15 cellular contexts compared by ENCODE assay signal in genomic region chr15:40991355-40991754, GRCh38. TPM values are rescaled to one million over a fixed set of nuclear protein-coding genes. Genes with fewer than 3 reads are reported as not detected.
A peak's percentile ranks its signal among the peaks of the same experiment; 100 is the strongest.
DNase-seq lines count a peak whose midpoint lies in the region; TF ChIP-seq lines count a peak whose summit lies in the region.
"Had no signal": no experiment of that assay in that cellular context is flagged by ENCODE, and none has a peak within 500 bp of the region (broad histone marks: within the 10 kb centered on the region; RNA-seq: fewer than 3 reads in every experiment).

No MANE protein-coding gene starts in this region.

- no peak for DNase-seq in activated naive CD4-positive, alpha-beta T cell (lab: John Stamatoyannopoulos, UW)
- peak; percentile 18 for DNase-seq in NCI-H1048 (lab: John Stamatoyannopoulos, UW)
- DNase-seq in retinal pigment epithelial cell (ENCODE audit: low read depth): peak; percentile 19
- no peak for DNase-seq in central memory CD4-positive, alpha-beta T cell
- DNase-seq in NCI-H524 treated with DMSO at 0.1 percent for 48 hours (lab: John Stamatoyannopoulos, UW): no peak
- no peak for DNase-seq in activated gamma-delta T cell treated with Interleukin-2 at 50 U/mL for 16 hours
- DNase-seq: AML-193; CD4-positive, CD25-positive, alpha-beta regulatory T cell; GF-D8; NCI-H1092 treated with DMSO at 0.1 percent for 48 hours; NCI-H1694 treated with DMSO at 0.1 percent for 48 hours; NCI-H748 treated with DMSO at 0.1 percent for 48 hours had no signal

- peaks cover 32% of the 10 kb centered on the region for H3K36me3 Mint-ChIP-seq in activated naive CD4-positive, alpha-beta T cell treated with anti-CD3 and anti-CD28 coated beads, Interleukin-2, amount 50 U/mL, for 24 hours
- H3K36me3 Mint-ChIP-seq in brain: peaks cover 72% of the 10 kb centered on the region

- peak overlapping the region; percentile 84 for H3K27ac Mint-ChIP-seq in activated naive CD4-positive, alpha-beta T cell treated with anti-CD3 and anti-CD28 coated beads, Interleukin-2, amount 50 U/mL, for 24 hours
- peak overlapping the region in 3 of 5 experiments; percentile 68 to 79 (median 69) for H3K27ac Mint-ChIP-seq in brain
- H3K27ac Mint-ChIP-seq: CD4-positive, CD25-positive, alpha-beta regulatory T cell had no signal

- H3K4me3 Mint-ChIP-seq in activated naive CD4-positive, alpha-beta T cell treated with anti-CD3 and anti-CD28 coated beads, Interleukin-2, amount 50 U/mL, for 24 hours: no peak overlapping the region
- H3K4me3 Mint-ChIP-seq in brain: no peak overlapping the region
- H3K4me3 Mint-ChIP-seq: CD4-positive, CD25-positive, alpha-beta regulatory T cell had no signal

- H3K4me1 Mint-ChIP-seq in activated naive CD4-positive, alpha-beta T cell treated with anti-CD3 and anti-CD28 coated beads, Interleukin-2, amount 50 U/mL, for 24 hours: peaks cover 18% of the 10 kb centered on the region
- H3K4me1 Mint-ChIP-seq in brain: peaks cover 31% of the 10 kb centered on the region

- H3K9me3 Mint-ChIP-seq in activated naive CD4-positive, alpha-beta T cell treated with anti-CD3 and anti-CD28 coated beads, Interleukin-2, amount 50 U/mL, for 24 hours: peaks cover 6% of the 10 kb centered on the region
- H3K9me3 Mint-ChIP-seq in brain: no peaks in the 10 kb centered on the region

- TF ChIP-seq CTCF in brain (conservative IDR thresholded peaks at IDR 0.05) (no peak), retinal pigment epithelial cell (conservative IDR thresholded peaks at IDR 0.05; ENCODE audit: low read depth, low read length) (no peak)

- no peaks in the 10 kb centered on the region for H3K27me3 Mint-ChIP-seq in activated naive CD4-positive, alpha-beta T cell treated with anti-CD3 and anti-CD28 coated beads, Interleukin-2, amount 50 U/mL, for 24 hours
- no peaks in the 10 kb centered on the region for H3K27me3 Mint-ChIP-seq in brain
- H3K27me3 Mint-ChIP-seq: CD4-positive, CD25-positive, alpha-beta regulatory T cell had no signal

- no peak overlapping the region for H3K4me3 ChIP-seq in retinal pigment epithelial cell (ENCODE audit: low read length)
- H3K4me3 ChIP-seq: A549 had no signal

RNA-seq across cellular contexts. Expression of gene CHAC1, which starts 38.1 kb away (rescaled TPM):
- polyA plus RNA-seq in brain (ENCODE audit: insufficient read depth, low read depth, low replicate concordance): 16.9 TPM

Comparison
In these comparisons a context has a peak if more than half of its experiments do, and no peak if none do; other contexts are left out.
1. DNase-seq: peak in NCI-H1048 (single experiment) and retinal pigment epithelial cell (single experiment); none in activated naive CD4-positive, alpha-beta T cell (0 of 4), central memory CD4-positive, alpha-beta T cell (single experiment), NCI-H524 treated with DMSO at 0.1 percent for 48 hours (single experiment) and activated gamma-delta T cell treated with Interleukin-2 at 50 U/mL for 16 hours (single experiment).